13 cellular contexts compared by ENCODE assay signal in genomic region chr22:36021649-36022048, GRCh38. TPM values are rescaled to one million over a fixed set of nuclear protein-coding genes. Genes with fewer than 3 reads are reported as not detected.
DNase-seq lines count a peak whose midpoint lies in the region; ATAC-seq and TF ChIP-seq lines count a peak whose summit lies in the region.
"Had no signal": no experiment of that assay in that cellular context is flagged by ENCODE, and none has a peak within 500 bp of the region (broad histone marks: within the 10 kb centered on the region; RNA-seq: fewer than 3 reads in every experiment).

No MANE protein-coding gene starts in this region.

- no peak for TF ChIP-seq POLR2A in erythroblast (IDR thresholded peaks at IDR 0.05; ENCODE audit: low read length)

- H3K36me3 ChIP-seq in skeletal muscle tissue (ENCODE audit: control insufficient read depth in 3 of 3, insufficient read depth in 3 of 3, low read length in 3 of 3): no peaks in the 10 kb centered on the region

- peak overlapping the region; percentile 1 for H3K27ac ChIP-seq in skeletal muscle tissue (ENCODE audit: low read depth, low read length)
- H3K27ac ChIP-seq: VCaP had no signal

- ATAC-seq in HG03565 (IDR thresholded peaks at IDR 0.05; ENCODE audit: unreplicated experiment): no peak
- ATAC-seq in HG03196 (IDR thresholded peaks at IDR 0.05; ENCODE audit: unreplicated experiment): no peak

- no peak overlapping the region for H3K9ac ChIP-seq in skeletal muscle tissue (ENCODE audit: low read depth in 1 of 3, low read length in 3 of 3)

- in situ Hi-C loops in G401 (cut with HindIII; ENCODE audit: low sequenced_read_pairs): no loop called here

- no peaks in the 10 kb centered on the region for H3K9me3 ChIP-seq in skeletal muscle tissue (ENCODE audit: control insufficient read depth in 3 of 3, low read length in 3 of 3)

- H3K4me3 ChIP-seq in skeletal muscle tissue (ENCODE audit: low read length in 3 of 3): no peak overlapping the region
- H3K4me3 ChIP-seq: HAP-1 had no signal

- no peaks in the 10 kb centered on the region for H3K27me3 ChIP-seq in skeletal muscle tissue (ENCODE audit: control insufficient read depth in 3 of 3, insufficient read depth in 3 of 3, low read length in 3 of 3)

- peak; percentile 17 for DNase-seq in G401 (ENCODE audit: low spot score)
- DNase-seq in NCI-H82 treated with DMSO at 0.1 percent for 48 hours (lab: John Stamatoyannopoulos, UW; ENCODE audit: unreplicated experiment): peak; percentile 93
- peak; percentile 34 for DNase-seq in fibroblast of peridontal ligament (ENCODE audit: extremely low read depth)
- no peak for DNase-seq in erythroblast (lab: John Stamatoyannopoulos, UW)
- no peak for DNase-seq in CD1c-positive myeloid dendritic cell (ENCODE audit: extremely low spot score)
- DNase-seq: CD8-positive, alpha-beta memory T cell; cortex of kidney; SHP77 treated with DMSO at 0.1 percent for 48 hours had no signal

- peaks cover 8 to 23% (median 9%) of the 10 kb centered on the region in 3 donors for H3K4me1 ChIP-seq in skeletal muscle tissue (ENCODE audit: control insufficient read depth in 3 of 3, insufficient read depth in 3 of 3, low read length in 3 of 3)

RNA-seq across cellular contexts. Expression of gene RBFOX2, which starts 7.0 kb away (rescaled TPM):
- 40.8 and 62.2 TPM in 2 replicates for total RNA-seq in G401 (2014; rRNA removed; shearing (Covaris generic))
- total RNA-seq in skeletal muscle tissue: 200 TPM

Comparison
In these comparisons a context has a peak if more than half of its experiments do, and no peak if none do; other contexts are left out.
1. DNase-seq: peak in G401 (single experiment), NCI-H82 treated with DMSO at 0.1 percent for 48 hours (single experiment) and fibroblast of peridontal ligament (single experiment); none in erythroblast (0 of 2) and CD1c-positive myeloid dendritic cell (single experiment).